ENCODE assay signal across 14 cellular contexts in genomic region chr14:61403411-61403810, GRCh38.
DNase-seq lines count a peak whose midpoint lies in the region; ATAC-seq and TF ChIP-seq lines count a peak whose summit lies in the region.
"Had no signal": no experiment of that assay in that cellular context is flagged by ENCODE, and none has a peak within 500 bp of the region (broad histone marks: within the 10 kb centered on the region; RNA-seq: fewer than 3 reads in every experiment).

No MANE protein-coding gene starts in this region.

- no peak for TF ChIP-seq CTCF in left ventricle myocardium inferior (IDR thresholded peaks at IDR 0.05; ENCODE audit: borderline replicate concordance)
- no peak for TF ChIP-seq CTCF in heart left ventricle (IDR thresholded peaks at IDR 0.05)
- no peak for TF ChIP-seq CTCF in gastroesophageal sphincter (IDR thresholded peaks at IDR 0.05)

- peak overlapping the region; percentile 85 for H3K27ac Mint-ChIP-seq in activated naive CD8-positive, alpha-beta T cell treated with anti-CD3 and anti-CD28 coated beads, Interleukin-2, amount 50 U/mL, for 24 hours

- DNase-seq in left ventricle myocardium inferior = no peak
- no peak for DNase-seq in heart left ventricle
- DNase-seq in activated naive CD8-positive, alpha-beta T cell treated with anti-CD3 and anti-CD28 coated beads, Interleukin-2, amount 50 U/mL, for 24 hours = no peak
- no peak for DNase-seq in dedifferentiated amniotic fluid mesenchymal stem cell (ENCODE audit: extremely low spot score)
- DNase-seq in putamen (ENCODE audit: low spot score) = no peak
- DNase-seq: colonic mucosa; foreskin keratinocyte; kidney glomerular epithelial cell; NCI-H446 treated with DMSO at 0.1 percent for 48 hours; stimulated activated CD4-positive, alpha-beta T cell treated with anti-CD3 and anti-CD28 coated beads, Interleukin-12 subunit alpha, Interleukin-12 subunit beta, amount 100 ng/mL, for 4 hours had no signal

- H3K27me3 ChIP-seq in left ventricle myocardium inferior (ENCODE audit: low read depth) (no peaks in the 10 kb centered on the region), heart left ventricle (no peaks in the 10 kb centered on the region), thymus (ENCODE audit: control insufficient read depth, insufficient read depth) (no peaks in the 10 kb centered on the region), gastroesophageal sphincter (no peaks in the 10 kb centered on the region)
- H3K27me3 ChIP-seq: colonic mucosa, foreskin keratinocyte had no signal

- no peaks in the 10 kb centered on the region for H3K9me3 Mint-ChIP-seq in activated naive CD8-positive, alpha-beta T cell treated with anti-CD3 and anti-CD28 coated beads, Interleukin-2, amount 50 U/mL, for 24 hours
- H3K9me3 Mint-ChIP-seq: neural crest cell had no signal

- H3K27ac ChIP-seq in left ventricle myocardium inferior (replicated peaks) = peak overlapping the region; percentile 27
- peak overlapping the region in 3 of 12 donors; percentile 4 to 59 (median 28) for H3K27ac ChIP-seq in heart left ventricle
- peak overlapping the region; percentile 32 for H3K27ac ChIP-seq in thymus (ENCODE audit: low read depth)
- H3K27ac ChIP-seq in gastroesophageal sphincter = no peak overlapping the region
- H3K27ac ChIP-seq: colonic mucosa, foreskin keratinocyte had no signal

- H3K4me1 ChIP-seq in left ventricle myocardium inferior (peaks cover 54% of the 10 kb centered on the region), heart left ventricle (peaks cover 0 to 88% (median 27%) of the 10 kb centered on the region in 12 donors), thymus (ENCODE audit: control insufficient read depth, insufficient read depth, low read length) (peaks cover 11% of the 10 kb centered on the region), gastroesophageal sphincter (no peaks in the 10 kb centered on the region)
- H3K4me1 ChIP-seq: colonic mucosa, foreskin keratinocyte had no signal

- H3K27me3 Mint-ChIP-seq in activated naive CD8-positive, alpha-beta T cell treated with anti-CD3 and anti-CD28 coated beads, Interleukin-2, amount 50 U/mL, for 24 hours = no peaks in the 10 kb centered on the region

- no peak for ATAC-seq in heart left ventricle
- ATAC-seq in HG03432 (IDR thresholded peaks at IDR 0.05; ENCODE audit: unreplicated experiment) = peak; percentile 74
- ATAC-seq in activated naive CD8-positive, alpha-beta T cell treated with anti-CD3 and anti-CD28 coated beads, Interleukin-2, amount 50 U/mL, for 24 hours = peak; percentile 45
- no peak for ATAC-seq in gastroesophageal sphincter
- ATAC-seq: foreskin keratinocyte had no signal

- WGBS in heart left ventricle, 4 donors = 26 to 43% (median 41%) methylated on average over 2 of the region's 2 CpGs
- 38% methylated on average over 2 of the region's 2 CpGs for WGBS in thymus
- 60 to 85% methylated on average over 2 of the region's 2 CpGs for WGBS in gastroesophageal sphincter (ENCODE audit: low coverage in 1 of 2), 2 donors

- peaks cover 29% of the 10 kb centered on the region for H3K36me3 Mint-ChIP-seq in activated naive CD8-positive, alpha-beta T cell treated with anti-CD3 and anti-CD28 coated beads, Interleukin-2, amount 50 U/mL, for 24 hours (ENCODE audit: low read depth)

- intact Hi-C loops in left ventricle myocardium inferior (cut with micrococcal nuclease) (no loop called here), heart left ventricle (cut with DNase I) (no loop called here)

- H3K9me3 ChIP-seq in left ventricle myocardium inferior (replicated peaks) (no peaks in the 10 kb centered on the region), heart left ventricle (no peaks in the 10 kb centered on the region), thymus (ENCODE audit: control insufficient read depth) (no peaks in the 10 kb centered on the region), gastroesophageal sphincter (no peaks in the 10 kb centered on the region)
- H3K9me3 ChIP-seq: colonic mucosa had no signal

- H3K36me3 ChIP-seq in left ventricle myocardium inferior (no peaks in the 10 kb centered on the region), heart left ventricle (no peaks in the 10 kb centered on the region), thymus (ENCODE audit: control insufficient read depth, insufficient read depth) (no peaks in the 10 kb centered on the region), gastroesophageal sphincter (no peaks in the 10 kb centered on the region)
- H3K36me3 ChIP-seq: colonic mucosa had no signal

- TF ChIP-seq POLR2A in heart left ventricle (IDR thresholded peaks at IDR 0.05) = no peak
- TF ChIP-seq POLR2A in gastroesophageal sphincter (IDR thresholded peaks at IDR 0.05) = no peak

- peak overlapping the region; percentile 33 for H3K4me3 Mint-ChIP-seq in activated naive CD8-positive, alpha-beta T cell treated with anti-CD3 and anti-CD28 coated beads, Interleukin-2, amount 50 U/mL, for 24 hours
- H3K4me3 Mint-ChIP-seq: neural crest cell had no signal

- no peak for TF ChIP-seq EP300 in gastroesophageal sphincter (IDR thresholded peaks at IDR 0.05)

- H3K4me3 ChIP-seq in left ventricle myocardium inferior (no peak overlapping the region), heart left ventricle (no peak overlapping the region), thymus (ENCODE audit: low read length) (peak overlapping the region; percentile 2), gastroesophageal sphincter (no peak overlapping the region)
- H3K4me3 ChIP-seq: colonic mucosa had no signal

- peaks cover 93% of the 10 kb centered on the region for H3K4me1 Mint-ChIP-seq in activated naive CD8-positive, alpha-beta T cell treated with anti-CD3 and anti-CD28 coated beads, Interleukin-2, amount 50 U/mL, for 24 hours

Comparison
In these comparisons a context has a peak if more than half of its experiments do, and no peak if none do; other contexts are left out.
1. H3K27ac ChIP-seq: peak in left ventricle myocardium inferior (single experiment) and thymus (single experiment); none in gastroesophageal sphincter (0 of 4).
2. ATAC-seq: peak in HG03432 (single experiment) and activated naive CD8-positive, alpha-beta T cell treated with anti-CD3 and anti-CD28 coated beads, Interleukin-2, amount 50 U/mL, for 24 hours (single experiment); none in heart left ventricle (0 of 4) and gastroesophageal sphincter (single experiment).